Comparison of ENCODE assay signal across 22 cellular contexts in the genomic region with DNA sequence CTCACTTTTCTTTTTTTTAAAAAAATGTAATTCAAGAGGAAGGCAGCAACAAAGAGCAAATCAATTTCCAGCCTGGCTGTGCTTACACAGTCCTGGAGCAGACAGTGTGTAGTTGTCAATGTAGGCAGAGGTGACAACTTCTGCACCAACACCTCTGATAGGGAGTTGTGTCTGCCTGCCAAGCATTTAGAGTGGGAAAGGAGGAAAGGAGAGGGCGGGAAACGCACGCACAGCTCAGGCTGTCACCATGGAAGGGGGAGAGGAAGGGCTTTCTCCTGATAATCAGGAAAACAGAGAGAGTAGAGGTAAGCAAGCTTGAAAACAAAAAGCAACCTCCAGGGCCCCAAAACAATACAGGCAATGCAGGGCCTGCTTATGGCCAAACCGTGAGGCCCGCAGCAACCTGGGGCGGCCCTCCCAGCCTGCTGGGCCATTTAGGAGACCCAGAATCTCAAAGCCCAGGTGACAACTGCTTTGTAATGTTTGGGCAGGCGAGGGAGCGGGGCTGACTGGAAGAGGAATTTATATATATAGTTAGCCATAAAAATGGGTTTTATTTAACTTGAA. TPM values are rescaled to one million over a fixed set of nuclear protein-coding genes. Genes with fewer than 3 reads are reported as not detected.
DNase-seq lines count a peak whose midpoint lies in the region; ATAC-seq and TF ChIP-seq lines count a peak whose summit lies in the region.
"Had no signal": no experiment of that assay in that cellular context is flagged by ENCODE, and none has a peak within 500 bp of the region (broad histone marks: within the 10 kb centered on the region; RNA-seq: fewer than 3 reads in every experiment).

No MANE protein-coding gene starts in this region.

- no peaks in the 10 kb centered on the region for H3K36me3 Mint-ChIP-seq in endodermal cell (ENCODE audit: low read depth)
- H3K36me3 Mint-ChIP-seq in stimulated activated naive B cell treated with anti-CD40 and anti-IgM and Interleukin-4, amounts not matched to agents 10 μg/mL and 1 μg/mL and 100 μg/mL, for 72 hours: no peaks in the 10 kb centered on the region

- no peaks in the 10 kb centered on the region for H3K9me3 Mint-ChIP-seq in endodermal cell
- H3K9me3 Mint-ChIP-seq in stimulated activated naive B cell treated with anti-CD40 and anti-IgM and Interleukin-4, amounts not matched to agents 10 μg/mL and 1 μg/mL and 100 μg/mL, for 72 hours: no peaks in the 10 kb centered on the region
- H3K9me3 Mint-ChIP-seq: nephron had no signal

- H3K4me1 Mint-ChIP-seq in endodermal cell: peaks cover 49% of the 10 kb centered on the region
- peaks cover 26 to 38% of the 10 kb centered on the region in 2 donors for H3K4me1 Mint-ChIP-seq in stimulated activated naive B cell treated with anti-CD40 and anti-IgM and Interleukin-4, amounts not matched to agents 10 μg/mL and 1 μg/mL and 100 μg/mL, for 72 hours

- peaks cover 13% of the 10 kb centered on the region for H3K27me3 Mint-ChIP-seq in endodermal cell (ENCODE audit: insufficient read depth)
- no peaks in the 10 kb centered on the region for H3K27me3 Mint-ChIP-seq in stimulated activated naive B cell treated with anti-CD40 and anti-IgM and Interleukin-4, amounts not matched to agents 10 μg/mL and 1 μg/mL and 100 μg/mL, for 72 hours

- TF ChIP-seq CTCF in endodermal cell (conservative IDR thresholded peaks at IDR 0.05): no peak

- no peak overlapping the region for H3K9ac ChIP-seq in endodermal cell (ENCODE audit: extremely low read depth, low read length, poor library complexity, severe bottlenecking)
- no peak overlapping the region for H3K9ac ChIP-seq in mesenchymal stem cell (ENCODE audit: low read length)

- DNase-seq in NCI-H2171 treated with DMSO at 0.1 percent for 48 hours (lab: John Stamatoyannopoulos, UW) (peak; percentile 16), NCI-H2171 (lab: John Stamatoyannopoulos, UW) (no peak), endodermal cell (peak; percentile 69), mesenchymal stem cell (no peak), midbrain (lab: John Stamatoyannopoulos, UW) (no peak)
- DNase-seq in stimulated activated naive B cell treated with anti-CD40 and anti-IgM and Interleukin-4, amounts not matched to agents 10 μg/mL and 1 μg/mL and 100 μg/mL, for 72 hours: no peak
- DNase-seq in activated CD4-positive, alpha-beta T cell treated with anti-CD3 and anti-CD28 coated beads for 1 hour: no peak
- DNase-seq: activated CD4-positive, alpha-beta T cell treated with anti-CD3 and anti-CD28 coated beads for 4 hours; activated effector memory CD4-positive, alpha-beta T cell treated with anti-CD3 and anti-CD28 coated beads, Interleukin-2, amount 50 U/mL, for 16 hours; adrenal gland; C1 segment of cervical spinal cord; caudate nucleus; DMS 273 treated with DMSO at 0.1 percent for 48 hours; esophagus squamous epithelium; GDM1; NCI-H1436 treated with DMSO at 0.1 percent for 48 hours; psoas muscle; stimulated activated CD4-positive, alpha-beta T cell treated with anti-CD3 and anti-CD28 coated beads, Interleukin-4, amount 100 ng/mL, for 4 hours had no signal

- H2BK12ac ChIP-seq in mesenchymal stem cell (ENCODE audit: low read length in 2 of 2): no peak overlapping the region

- no peak overlapping the region for H3K23ac ChIP-seq in mesenchymal stem cell (ENCODE audit: low read length in 2 of 2)

- H3K4me2 ChIP-seq in mesenchymal stem cell (ENCODE audit: low read length, poor library complexity, severe bottlenecking): no peak overlapping the region
- H3K4me2 ChIP-seq: smooth muscle cell had no signal

- H2BK5ac ChIP-seq in mesenchymal stem cell (ENCODE audit: low read depth, low read length, poor library complexity, severe bottlenecking): no peak overlapping the region

- ATAC-seq in stimulated activated naive B cell treated with anti-CD40 and anti-IgM and Interleukin-4, amounts not matched to agents 10 μg/mL and 1 μg/mL and 100 μg/mL, for 72 hours (replicated peaks): no peak
- ATAC-seq in GM21723 (IDR thresholded peaks at IDR 0.05; ENCODE audit: unreplicated experiment): no peak
- ATAC-seq: psoas muscle had no signal

- no peaks in the 10 kb centered on the region for H3K9me3 ChIP-seq in endodermal cell (ENCODE audit: control insufficient read depth, low read length)
- no peaks in the 10 kb centered on the region for H3K9me3 ChIP-seq in mesenchymal stem cell (ENCODE audit: control insufficient read depth, low read length)
- H3K9me3 ChIP-seq: adrenal gland, esophagus squamous epithelium, HAP-1, psoas muscle had no signal

- H3K36me3 ChIP-seq in endodermal cell (ENCODE audit: control insufficient read depth, insufficient read depth, low read length): no peaks in the 10 kb centered on the region
- H3K36me3 ChIP-seq in mesenchymal stem cell (ENCODE audit: control insufficient read depth in 1 of 2, insufficient read depth in 2 of 2, low read depth in 1 of 2, low read length in 2 of 2): no peaks in the 10 kb centered on the region
- H3K36me3 ChIP-seq: adrenal gland, esophagus squamous epithelium, HAP-1 had no signal

- no peak overlapping the region for H3K4ac ChIP-seq in mesenchymal stem cell (ENCODE audit: low read depth in 1 of 2, low read length in 2 of 2)

- no peak overlapping the region for H3K14ac ChIP-seq in mesenchymal stem cell (ENCODE audit: low read length in 2 of 2)

- H2BK120ac ChIP-seq in mesenchymal stem cell (ENCODE audit: low read depth, low read length): no peak overlapping the region

- H2AFZ ChIP-seq in mesenchymal stem cell (ENCODE audit: low read depth, low read length): no peak overlapping the region

- H3K4me3 Mint-ChIP-seq in endodermal cell: no peak overlapping the region
- no peak overlapping the region for H3K4me3 Mint-ChIP-seq in stimulated activated naive B cell treated with anti-CD40 and anti-IgM and Interleukin-4, amounts not matched to agents 10 μg/mL and 1 μg/mL and 100 μg/mL, for 72 hours
- H3K4me3 Mint-ChIP-seq: nephron had no signal

- no peak overlapping the region for H2BK15ac ChIP-seq in mesenchymal stem cell (ENCODE audit: low read depth, poor library complexity, severe bottlenecking)

- peaks cover 10% of the 10 kb centered on the region for H3K4me1 ChIP-seq in endodermal cell (ENCODE audit: control insufficient read depth, insufficient read depth, low read length)
- peaks cover 1% of the 10 kb centered on the region for H3K4me1 ChIP-seq in mesenchymal stem cell (ENCODE audit: control insufficient read depth, insufficient read depth, low read depth, low read length)
- H3K4me1 ChIP-seq: adrenal gland, HAP-1 had no signal

- no peak overlapping the region for H3K27ac Mint-ChIP-seq in endodermal cell
- H3K27ac Mint-ChIP-seq in stimulated activated naive B cell treated with anti-CD40 and anti-IgM and Interleukin-4, amounts not matched to agents 10 μg/mL and 1 μg/mL and 100 μg/mL, for 72 hours: peak overlapping the region; percentile 26

- H3K27ac ChIP-seq in endodermal cell (ENCODE audit: low read depth, low read length): no peak overlapping the region
- H3K27ac ChIP-seq in mesenchymal stem cell (ENCODE audit: low read length, poor library complexity, severe bottlenecking): no peak overlapping the region
- H3K27ac ChIP-seq: adrenal gland had no signal

- WGBS in endodermal cell (ENCODE audit: insufficient coverage in 1 of 2, insufficient read length in 1 of 2), 2 experiments: 65 to 80% methylated on average over 1 to 7 of the region's 8 CpGs
- 75% methylated on average over 4 of the region's 8 CpGs for WGBS in mesenchymal stem cell

- H3K27me3 ChIP-seq in endodermal cell (ENCODE audit: control insufficient read depth, insufficient read depth, low read length, poor library complexity, severe bottlenecking): peaks cover 15% of the 10 kb centered on the region
- peaks cover 0 to 3% of the 10 kb centered on the region in 2 experiments for H3K27me3 ChIP-seq in mesenchymal stem cell (ENCODE audit: control insufficient read depth in 1 of 2, insufficient read depth in 1 of 2, low read length in 2 of 2)
- H3K27me3 ChIP-seq: adrenal gland, esophagus squamous epithelium had no signal

- H4K8ac ChIP-seq in mesenchymal stem cell (ENCODE audit: low read length): peak overlapping the region; percentile 42

- H3K4me3 ChIP-seq in endodermal cell (ENCODE audit: low read length): no peak overlapping the region
- H3K4me3 ChIP-seq in mesenchymal stem cell (ENCODE audit: insufficient read depth in 1 of 2, low read depth in 1 of 2, low read length in 2 of 2): no peak overlapping the region
- H3K4me3 ChIP-seq: adrenal gland, esophagus squamous epithelium, HAP-1, psoas muscle, smooth muscle cell had no signal

- no peak overlapping the region for H3K18ac ChIP-seq in mesenchymal stem cell (ENCODE audit: low read depth in 1 of 2, low read length in 2 of 2)

- no peaks in the 10 kb centered on the region for H3K79me1 ChIP-seq in mesenchymal stem cell (replicated peaks; ENCODE audit: low read length, poor library complexity, severe bottlenecking)

- H2AK5ac ChIP-seq in mesenchymal stem cell (ENCODE audit: low read length, severe bottlenecking): no peak overlapping the region

- H4K91ac ChIP-seq in mesenchymal stem cell (ENCODE audit: low read length): no peak overlapping the region

RNA-seq across cellular contexts. Expression of a gene that starts 41.5 kb away (rescaled TPM):
- 1 to 10 TPM in 1 of 2 donors, under 1 TPM in 1; 0.71 to 1.9 TPM for total RNA-seq in endodermal cell
- 1.6 TPM for polyA plus RNA-seq in endodermal cell (2013, experiment 1 of 2)
- 1.5 TPM for polyA plus RNA-seq in endodermal cell (2013, experiment 2 of 2)
- polyA plus RNA-seq in mesenchymal stem cell (2013, experiment 1 of 2): 2.3 TPM
- 2.2 TPM for polyA plus RNA-seq in mesenchymal stem cell (2013, experiment 2 of 2)

RNA-seq across cellular contexts. Expression of a gene that starts 45.5 kb away (rescaled TPM):
- total RNA-seq in endodermal cell: 10 to 100 TPM; 12.1 to 19.0 TPM
- 8.9 TPM for polyA plus RNA-seq in endodermal cell (2013, experiment 1 of 2)
- polyA plus RNA-seq in endodermal cell (2013, experiment 2 of 2): 9.6 TPM
- 6.4 TPM for polyA plus RNA-seq in mesenchymal stem cell (2013, experiment 1 of 2)
- 5.4 TPM for polyA plus RNA-seq in mesenchymal stem cell (2013, experiment 2 of 2)

Comparison
In these comparisons a context has a peak if more than half of its experiments do, and no peak if none do; other contexts are left out.
1. DNase-seq: peak in NCI-H2171 treated with DMSO at 0.1 percent for 48 hours (single experiment) and endodermal cell (single experiment); none in NCI-H2171 (single experiment), mesenchymal stem cell (single experiment), stimulated activated naive B cell treated with anti-CD40 and anti-IgM and Interleukin-4, amounts not matched to agents 10 μg/mL and 1 μg/mL and 100 μg/mL, for 72 hours (single experiment), midbrain (single experiment) and activated CD4-positive, alpha-beta T cell treated with anti-CD3 and anti-CD28 coated beads for 1 hour (single experiment).